Comparison of ENCODE assay signal across 12 cellular contexts in the genomic region with DNA sequence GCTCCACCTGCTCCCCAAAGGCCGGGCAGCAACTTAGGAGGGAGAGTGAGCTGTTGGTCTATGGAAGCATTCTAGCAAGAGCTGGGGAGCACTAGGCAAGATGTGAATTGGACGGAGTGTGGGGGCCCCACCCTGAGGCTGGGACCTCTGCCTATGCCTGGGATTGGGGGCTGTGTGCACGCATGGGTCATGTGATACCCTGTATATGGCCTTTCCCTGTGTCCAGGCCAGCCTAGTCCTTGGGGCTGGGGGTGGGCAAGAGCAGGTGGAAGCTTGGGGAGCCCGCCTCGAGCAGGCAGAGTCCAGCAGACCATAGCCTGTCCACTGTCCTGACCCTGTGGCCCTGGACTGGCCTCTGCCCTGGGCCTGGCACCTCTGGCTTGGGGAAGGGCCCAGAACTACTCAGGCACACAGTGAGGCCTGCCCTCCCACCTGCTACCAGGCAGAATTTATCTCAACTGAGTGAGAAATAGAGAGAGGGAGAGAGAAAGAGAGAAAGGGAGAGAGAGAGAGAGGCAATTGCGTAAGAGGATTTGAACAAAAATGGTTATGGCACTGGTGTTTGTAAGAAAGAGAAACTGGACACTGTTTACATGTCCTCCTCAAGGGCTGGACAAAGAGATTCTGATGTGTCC. TPM values are rescaled to one million over a fixed set of nuclear protein-coding genes. Genes with fewer than 3 reads are reported as not detected.
DNase-seq lines count a peak whose midpoint lies in the region; ATAC-seq and TF ChIP-seq lines count a peak whose summit lies in the region.
"Had no signal": no experiment of that assay in that cellular context is flagged by ENCODE, and none has a peak within 500 bp of the region (broad histone marks: within the 10 kb centered on the region; RNA-seq: fewer than 3 reads in every experiment).

No MANE protein-coding gene starts in this region.

- peaks cover 30 to 71% (median 64%) of the 10 kb centered on the region in 10 experiments for H3K4me1 ChIP-seq in BLaER1 treated with 17β-estradiol and CSF1 and Interleukin-3, amounts not matched to agents 10 nM and 100 nM
- peaks cover 26% of the 10 kb centered on the region for H3K4me1 ChIP-seq in RWPE2 (ENCODE audit: insufficient read depth, poor library complexity, severe bottlenecking)
- H3K4me1 ChIP-seq in parathyroid adenoma, result peaks cover 31% of the 10 kb centered on the region

- H3K4me3 ChIP-seq in BLaER1 treated with 17β-estradiol and CSF1 and Interleukin-3, amounts not matched to agents 10 nM and 100 nM, result no peak overlapping the region
- H3K4me3 ChIP-seq in RWPE2 (ENCODE audit: severe bottlenecking) (no peak overlapping the region), fibroblast of villous mesenchyme (ENCODE audit: low read depth, low read length) (no peak overlapping the region), parathyroid adenoma (ENCODE audit: low read depth, low read length) (no peak overlapping the region)
- H3K4me3 ChIP-seq: SJSA1 had no signal

- DNase-seq in RWPE2 (ENCODE audit: low spot score), result no peak
- peak; percentile 88 for DNase-seq in fibroblast of villous mesenchyme (ENCODE audit: low read depth)
- DNase-seq in activated gamma-delta T cell (lab: John Stamatoyannopoulos, UW), result no peak
- no peak for DNase-seq in activated CD8-positive, alpha-beta memory T cell treated with anti-CD3 and anti-CD28 coated beads for 24 hours
- DNase-seq in NCI-H2227 (lab: John Stamatoyannopoulos, UW; ENCODE audit: unreplicated experiment), result no peak
- DNase-seq: COR-L47, Kasumi-1 had no signal

- H3K4me2 ChIP-seq in BLaER1 treated with 17β-estradiol and CSF1 and Interleukin-3, amounts not matched to agents 10 nM and 100 nM, result peak overlapping the region; percentile 24 to 90 (median 62); a peak in 21 of 22 replicates
- peak overlapping the region; percentile 65 for H3K4me2 ChIP-seq in parathyroid adenoma (ENCODE audit: low read length)

- H3K27me3 ChIP-seq in BLaER1 treated with 17β-estradiol and CSF1 and Interleukin-3, amounts not matched to agents 10 nM and 100 nM, result no peaks in the 10 kb centered on the region
- H3K27me3 ChIP-seq in RWPE2 (ENCODE audit: insufficient read depth, poor library complexity, severe bottlenecking), result no peaks in the 10 kb centered on the region
- H3K27me3 ChIP-seq in parathyroid adenoma (ENCODE audit: control insufficient read depth, insufficient read depth, low read length), result no peaks in the 10 kb centered on the region
- H3K27me3 ChIP-seq: SJSA1 had no signal

- H4K20me1 ChIP-seq in BLaER1 treated with 17β-estradiol and CSF1 and Interleukin-3, amounts not matched to agents 10 nM and 100 nM, result peaks cover 0 to 14% (median 0%) of the 10 kb centered on the region in 11 experiments; a peak in 7 of 22 replicates

- no peak for TF ChIP-seq CTCF in RWPE2 (IDR thresholded peaks at IDR 0.05; ENCODE audit: poor library complexity, severe bottlenecking)
- TF ChIP-seq CTCF in fibroblast of villous mesenchyme (IDR thresholded peaks at IDR 0.05; ENCODE audit: insufficient read depth, low read depth, low read length), result no peak
- TF ChIP-seq CTCF in parathyroid adenoma (IDR thresholded peaks at IDR 0.05), result no peak

- ATAC-seq in RWPE2 (ENCODE audit: low read depth) (no peak; the same call in 2 of the 3 replicates), HG03378 (IDR thresholded peaks at IDR 0.05; ENCODE audit: unreplicated experiment) (no peak)

- no peaks in the 10 kb centered on the region for H3K9me3 ChIP-seq in BLaER1 treated with 17β-estradiol and CSF1 and Interleukin-3, amounts not matched to agents 10 nM and 100 nM (replicated peaks in 1 of 11)
- H3K9me3 ChIP-seq in RWPE2 (ENCODE audit: severe bottlenecking) (no peaks in the 10 kb centered on the region), parathyroid adenoma (ENCODE audit: control insufficient read depth, low read length) (no peaks in the 10 kb centered on the region)
- H3K9me3 ChIP-seq: SJSA1 had no signal

- H2AFZ ChIP-seq in parathyroid adenoma, result peak overlapping the region; percentile 65

- peak overlapping the region in 4 of 11 experiments; percentile 14 to 35 (median 18); a peak in 3 of 22 replicates for H3K27ac ChIP-seq in BLaER1 treated with 17β-estradiol and CSF1 and Interleukin-3, amounts not matched to agents 10 nM and 100 nM
- H3K27ac ChIP-seq in RWPE2 (ENCODE audit: poor library complexity, severe bottlenecking), result peak overlapping the region; percentile 38
- H3K27ac ChIP-seq in parathyroid adenoma, result peak overlapping the region; percentile 75
- H3K27ac ChIP-seq: SJSA1 had no signal

- peaks cover under 1% of the 10 kb centered on the region for H3K79me2 ChIP-seq in parathyroid adenoma

- peak overlapping the region in 5 of 11 experiments; percentile 11 to 31 (median 27); a peak in 3 of 22 replicates for H3K9ac ChIP-seq in BLaER1 treated with 17β-estradiol and CSF1 and Interleukin-3, amounts not matched to agents 10 nM and 100 nM
- H3K9ac ChIP-seq in parathyroid adenoma, result no peak overlapping the region

- H3K36me3 ChIP-seq in BLaER1 treated with 17β-estradiol and CSF1 and Interleukin-3, amounts not matched to agents 10 nM and 100 nM, result no peaks in the 10 kb centered on the region
- H3K36me3 ChIP-seq in RWPE2 (ENCODE audit: low read depth) (no peaks in the 10 kb centered on the region), parathyroid adenoma (ENCODE audit: control insufficient read depth, insufficient read depth, low read length) (no peaks in the 10 kb centered on the region)
- H3K36me3 ChIP-seq: SJSA1 had no signal

RNA-seq across cellular contexts. Expression of gene PDP2, which starts 19.1 kb away (rescaled TPM):
- total RNA-seq in fibroblast of villous mesenchyme, result 17.4 and 25.9 TPM in 2 replicates

RNA-seq across cellular contexts. Expression of gene CDH16, which starts 19.3 kb away (rescaled TPM):
- total RNA-seq in fibroblast of villous mesenchyme, result not detected in 2 replicates
- total RNA-seq: pulmonary artery endothelial cell, SJSA1 had no signal

RNA-seq across cellular contexts. Expression of gene RRAD, which starts 25.9 kb away (rescaled TPM):
- total RNA-seq in fibroblast of villous mesenchyme, result 12.5 and 15.1 TPM in 2 replicates

RNA-seq across cellular contexts. Expression of gene CIAO2B, which starts 34.8 kb away (rescaled TPM):
- total RNA-seq in fibroblast of villous mesenchyme, result 133 and 136 TPM in 2 replicates

RNA-seq across cellular contexts. Expression of gene CES2, which starts 35.9 kb away (rescaled TPM):
- 38.9 and 41.9 TPM in 2 replicates for total RNA-seq in fibroblast of villous mesenchyme
